In genomic region chr12:130847097-130847496, GRCh38 we compare ENCODE assay signal across 19 cellular contexts. TPM values are rescaled to one million over a fixed set of nuclear protein-coding genes. Genes with fewer than 3 reads are reported as not detected.
DNase-seq lines count a peak whose midpoint lies in the region; ATAC-seq and TF ChIP-seq lines count a peak whose summit lies in the region.
"Had no signal": no experiment of that assay in that cellular context is flagged by ENCODE, and none has a peak within 500 bp of the region (broad histone marks: within the 10 kb centered on the region; RNA-seq: fewer than 3 reads in every experiment).

No MANE protein-coding gene starts in this region.

- H2BK5ac ChIP-seq in IMR-90 (ENCODE audit: low read depth, low read length, poor library complexity, severe bottlenecking) = no peak overlapping the region

- H3K4me1 ChIP-seq in IMR-90 (ENCODE audit: control insufficient read depth, insufficient read depth, low read length) = no peaks in the 10 kb centered on the region; the same call in 1 of the 2 replicates
- peaks cover 11% of the 10 kb centered on the region for H3K4me1 ChIP-seq in testis
- H3K4me1 ChIP-seq: ascending aorta had no signal

- no peak overlapping the region for H2BK120ac ChIP-seq in IMR-90 (ENCODE audit: low read depth, low read length)

- H3K27me3 ChIP-seq in IMR-90 (ENCODE audit: control insufficient read depth, insufficient read depth, low read length) (no peaks in the 10 kb centered on the region), H7 (ENCODE audit: control insufficient read depth, insufficient read depth, low read length) (no peaks in the 10 kb centered on the region), testis (no peaks in the 10 kb centered on the region)
- H3K27me3 ChIP-seq: ascending aorta had no signal

- H3K36me3 ChIP-seq in IMR-90 (ENCODE audit: control insufficient read depth, insufficient read depth, low read length) (no peaks in the 10 kb centered on the region), H7 (replicated peaks; ENCODE audit: control insufficient read depth, insufficient read depth, low read length) (no peaks in the 10 kb centered on the region), testis (ENCODE audit: low read depth, missing control alignments) (no peaks in the 10 kb centered on the region)
- H3K36me3 ChIP-seq: ascending aorta, thoracic aorta had no signal

- CTCF ChIA-PET in IMR-90 (lab: Yijun Ruan, JAX) = no interaction called here

- H4K8ac ChIP-seq in IMR-90 (ENCODE audit: low read depth in 2 of 2, low read length in 2 of 2) = no peak overlapping the region

- H3K4me3 ChIP-seq in AG10803 (ENCODE audit: low read length) (no peak overlapping the region), IMR-90 (ENCODE audit: insufficient read depth, low read depth, low read length) (no peak overlapping the region), fibroblast of mammary gland (ENCODE audit: control insufficient read depth, low read depth, low read length) (no peak overlapping the region), H7 (ENCODE audit: insufficient read depth, low read depth, low read length) (no peak overlapping the region), testis (no peak overlapping the region)
- H3K4me3 ChIP-seq: ascending aorta, thoracic aorta had no signal

- H3K9ac ChIP-seq in IMR-90 (ENCODE audit: low read depth, low read length) = no peak overlapping the region
- H3K9ac ChIP-seq: parathyroid adenoma had no signal

- dilution Hi-C loops in IMR-90 (cut with HindIII; ENCODE audit: low sequenced_read_pairs, unreplicated experiment) = no loop called here

- no peak overlapping the region for H3K23ac ChIP-seq in IMR-90 (ENCODE audit: low read depth, low read length)

- H2BK20ac ChIP-seq in IMR-90 (ENCODE audit: low read depth, low read length) = no peak overlapping the region

- TF ChIP-seq POLR2A in IMR-90 (IDR thresholded peaks at IDR 0.05; ENCODE audit: low read depth, low read length) (no peak), testis (IDR thresholded peaks at IDR 0.05) (no peak)

- no peak overlapping the region for H4K5ac ChIP-seq in IMR-90 (ENCODE audit: low read depth, low read length)

- no peak overlapping the region for H3K14ac ChIP-seq in IMR-90 (replicated peaks; ENCODE audit: low read depth, low read length)

- H3K9me3 ChIP-seq in IMR-90 (ENCODE audit: control insufficient read depth, insufficient read depth, low read length) (no peaks in the 10 kb centered on the region), testis (no peaks in the 10 kb centered on the region)
- H3K9me3 ChIP-seq: ascending aorta, thoracic aorta had no signal

- intact Hi-C loops in IMR-90 (cut with micrococcal nuclease) (no loop called here), testis (cut with DNase I; ENCODE audit: low total_unique reads) (no loop called here)

- H3K27ac ChIP-seq in IMR-90 (ENCODE audit: insufficient read depth, low read length) (no peak overlapping the region), testis (peak overlapping the region in 1 of 2 donors; percentile 74)
- H3K27ac ChIP-seq: ascending aorta, parathyroid adenoma, thoracic aorta had no signal

- H3K4me2 ChIP-seq in IMR-90 (ENCODE audit: low read depth, low read length) = no peak overlapping the region

- no peaks in the 10 kb centered on the region for H3K9me1 ChIP-seq in IMR-90 (ENCODE audit: insufficient read depth, low read length)

- H2AK9ac ChIP-seq in IMR-90 (replicated peaks; ENCODE audit: low read depth, low read length, poor library complexity) = no peak overlapping the region

- no peak overlapping the region for H2AK5ac ChIP-seq in IMR-90 (ENCODE audit: low read depth, low read length)

- POLR2A ChIA-PET in IMR-90 (lab: Charles Lee; ENCODE audit: unreplicated experiment) = no interaction called here

- BruUV-seq in IMR-90 (replicated peaks; lab: Mats Ljungman, UMichigan) = no TSS peak

- H3K4ac ChIP-seq in IMR-90 (ENCODE audit: low read depth, low read length) = no peak overlapping the region

- H2BK15ac ChIP-seq in IMR-90 (ENCODE audit: low read depth, low read length) = no peak overlapping the region

- in situ Hi-C loops in IMR-90 (cut with MboI; ENCODE audit: low sequenced_read_pairs) = no loop called here

- no peak overlapping the region for H3K18ac ChIP-seq in IMR-90 (ENCODE audit: low read depth, low read length)

- ATAC-seq in IMR-90 (ENCODE audit: low read depth) = no peak
- ATAC-seq in GM21423 (IDR thresholded peaks at IDR 0.05; ENCODE audit: unreplicated experiment) = no peak
- ATAC-seq: left colon had no signal

- whole genome bisulfite sequencing in IMR-90 (ENCODE audit: extremely low coverage in 2 of 2, insufficient read length in 1 of 2), 2 experiments = 92% methylated on average over 2 of the region's 7 CpGs; no CpG with 5 or more reads in 1 of the 2 experiments
- 45 to 53% methylated on average over 7 of the region's 7 CpGs for WGBS in testis, 2 donors

- DNase-seq in AG10803 (ENCODE audit: low read depth) (peak; percentile 72), IMR-90 (peak; percentile 30), fibroblast of mammary gland (ENCODE audit: low read depth) (peak; percentile 78), occipital lobe (lab: John Stamatoyannopoulos, UW) (peak; percentile 9), H7 (no peak), NCI-H524 treated with DMSO at 0.1 percent for 48 hours (lab: John Stamatoyannopoulos, UW) (no peak), testis (no peak)
- DNase-seq: activated CD4-positive, alpha-beta T cell treated with anti-CD3 and anti-CD28 coated beads, Interleukin-2, amount 10 ng/mL, durations not matched to agents 7 days and 5 days; activated CD8-positive, alpha-beta memory T cell treated with anti-CD3 and anti-CD28 coated beads, Interleukin-2, amount 50 U/mL, for 48 hours; activated naive CD4-positive, alpha-beta T cell treated with anti-CD3 and anti-CD28 coated beads for 36 hours; CD4-positive, alpha-beta memory T cell; GOT3; left colon; NCI-H2029; RPMI8226 had no signal

- no peak for TF ChIP-seq RAD21 in IMR-90 (IDR thresholded peaks at IDR 0.05; ENCODE audit: low read length)

- TF ChIP-seq CTCF in AG10803 (conservative IDR thresholded peaks at IDR 0.05; ENCODE audit: low read length) (no peak), IMR-90 (conservative IDR thresholded peaks at IDR 0.05; ENCODE audit: low read depth, low read length) (no peak), fibroblast of mammary gland (conservative IDR thresholded peaks at IDR 0.05; ENCODE audit: control insufficient read depth, insufficient read depth, low read depth, low read length) (no peak), testis (IDR thresholded peaks at IDR 0.05) (no peak)

- H2AFZ ChIP-seq in IMR-90 (replicated peaks; ENCODE audit: low read length, poor library complexity) = no peak overlapping the region
- H2AFZ ChIP-seq: parathyroid adenoma had no signal

- H3K79me1 ChIP-seq in IMR-90 (ENCODE audit: low read depth in 1 of 2, low read length in 2 of 2) = no peaks in the 10 kb centered on the region

- no peaks in the 10 kb centered on the region for H4K20me1 ChIP-seq in IMR-90 (ENCODE audit: insufficient read depth, low read length)

- H4K91ac ChIP-seq in IMR-90 (ENCODE audit: insufficient read depth, low read depth, low read length) = no peak overlapping the region

- H3K56ac ChIP-seq in IMR-90 (ENCODE audit: extremely low read depth, insufficient read depth, low read length) = no peak overlapping the region

TF ChIP-seq in IMR-90, 13 proteins besides CTCF, POLR2A, EP300 and RAD21:
- TF ChIP-seq FOS (IDR thresholded peaks at IDR 0.05; ENCODE audit: low read depth, low read length) (no peak), RCOR1 (IDR thresholded peaks at IDR 0.05; ENCODE audit: insufficient replicate concordance, low read length) (no peak), MAZ (IDR thresholded peaks at IDR 0.05; ENCODE audit: borderline replicate concordance, low read depth, low read length) (no peak)

RNA-seq across cellular contexts. Expression of gene STX2, which starts 8.0 kb away (rescaled TPM):
- 26.9 and 42.8 TPM in 2 replicates for total RNA-seq in IMR-90 (2012; rRNA removed)
- 26.9 and 32.5 TPM in 2 replicates for polyA plus RNA-seq in IMR-90 (2012; rRNA removed)
- polyA plus RNA-seq in IMR-90 (2012; cell fraction: cytosol; rRNA removed) = 7.6 and 10.3 TPM in 2 replicates
- 5.6 and 28.5 TPM in 2 replicates for polyA plus RNA-seq in IMR-90 (2012; cell fraction: nucleus; rRNA removed; ENCODE audit: low replicate concordance)
- total RNA-seq in occipital lobe = 27.3 TPM
- 19.3 and 24.9 TPM in 2 replicates for total RNA-seq in H7 (2014; rRNA removed; shearing (Covaris generic))
- total RNA-seq in testis = 10 to 100 TPM; 27.3 to 33.5 TPM
- 39.5 TPM for polyA plus RNA-seq in testis (ENCODE audit: insufficient read depth, low read depth, low replicate concordance)

RNA-seq across cellular contexts. Expression of gene RAN, which starts 24.8 kb away (rescaled TPM):
- total RNA-seq in IMR-90 (2012; rRNA removed) (898 and 910 TPM in 2 replicates), occipital lobe (323 TPM), testis (100 to 1,000 TPM; 289 to 304 TPM)
- polyA plus RNA-seq in IMR-90 (2012; rRNA removed) (984 and 1,062 TPM in 2 replicates), testis (ENCODE audit: insufficient read depth, low read depth, low replicate concordance) (966 TPM)
- 147 and 655 TPM in 2 replicates for polyA plus RNA-seq in IMR-90 (2012; cell fraction: cytosol; rRNA removed)
- polyA plus RNA-seq in IMR-90 (2012; cell fraction: nucleus; rRNA removed; ENCODE audit: low replicate concordance) = 78.5 and 464 TPM in 2 replicates
- total RNA-seq in H7 (2014; rRNA removed; shearing (Covaris generic)) = 1,191 and 1,396 TPM in 2 replicates

Comparison
In these comparisons a context has a peak if more than half of its experiments do, and no peak if none do; other contexts are left out.
1. DNase-seq: peak in AG10803 (single experiment), IMR-90 (single experiment), fibroblast of mammary gland (single experiment) and occipital lobe (single experiment); none in H7 (single experiment), NCI-H524 treated with DMSO at 0.1 percent for 48 hours (single experiment) and testis (single experiment).